In genomic region chr2:231926761-231927565, GRCh38 we compare ENCODE assay signal across 8 cellular contexts. TPM values are rescaled to one million over a fixed set of nuclear protein-coding genes. Genes with fewer than 3 reads are reported as not detected.
DNase-seq lines count a peak whose midpoint lies in the region; ATAC-seq, FAIRE-seq and TF ChIP-seq lines count a peak whose summit lies in the region.

No MANE protein-coding gene starts in this region.

- ATAC-seq in GM19452 (IDR thresholded peaks at IDR 0.05; ENCODE audit: unreplicated experiment): no peak

- DNase-seq in NCI-H345 (lab: John Stamatoyannopoulos, UW) (peak; percentile 56), NCI-H345 treated with DMSO at 0.1 percent for 48 hours (lab: John Stamatoyannopoulos, UW; ENCODE audit: unreplicated experiment) (no peak), NCI-H510A (lab: John Stamatoyannopoulos, UW) (peak; percentile 69), bronchial epithelial cell (ENCODE audit: low read depth) (peak; percentile 26), medulla oblongata (ENCODE audit: extremely low spot score) (peak; percentile 45), DMS153 treated with DMSO at 0.1 percent for 48 hours (lab: John Stamatoyannopoulos, UW; ENCODE audit: unreplicated experiment) (no peak)

- H3K27me3 ChIP-seq in bronchial epithelial cell (ENCODE audit: control insufficient read depth, insufficient read depth, low read length) (peaks cover 33% of the 10 kb centered on the region), stomach smooth muscle (ENCODE audit: control insufficient read depth in 1 of 2, insufficient read depth in 2 of 2, low read length in 2 of 2) (peaks cover 55 to 58% of the 10 kb centered on the region in 2 donors)

- peaks cover 40% of the 10 kb centered on the region for H3K4me1 ChIP-seq in stomach smooth muscle (ENCODE audit: control insufficient read depth, insufficient read depth, low read length)

- peak overlapping the region; percentile 30 for H3K4me3 ChIP-seq in bronchial epithelial cell (ENCODE audit: low read depth, low read length)
- H3K4me3 ChIP-seq in stomach smooth muscle (ENCODE audit: low read length in 2 of 2): peak overlapping the region; percentile 59 to 74

- no peaks in the 10 kb centered on the region for H3K9me3 ChIP-seq in stomach smooth muscle (ENCODE audit: control insufficient read depth in 2 of 2, low read length in 2 of 2)

- TF ChIP-seq CTCF in bronchial epithelial cell (IDR thresholded peaks at IDR 0.05; ENCODE audit: insufficient read depth, low read length, severe bottlenecking): no peak

- FAIRE-seq in bronchial epithelial cell (lab: Jason Lieb, UNC): no peak

- no peak overlapping the region for H3K9ac ChIP-seq in stomach smooth muscle (ENCODE audit: low read length in 2 of 2)

- no peak overlapping the region for H3K27ac ChIP-seq in stomach smooth muscle (ENCODE audit: low read length)

- H3K36me3 ChIP-seq in bronchial epithelial cell (ENCODE audit: control insufficient read depth, insufficient read depth, low read length) (no peaks in the 10 kb centered on the region), stomach smooth muscle (ENCODE audit: control insufficient read depth in 2 of 2, insufficient read depth in 2 of 2, low read length in 2 of 2) (no peaks in the 10 kb centered on the region)

RNA-seq across cellular contexts. Expression of gene NPPC, which starts 0.8 kb away (rescaled TPM):
- not detected in 2 replicates for total RNA-seq in bronchial epithelial cell

RNA-seq across cellular contexts. Expression of gene DIS3L2, which starts 34.5 kb away (rescaled TPM):
- total RNA-seq in bronchial epithelial cell: 11.8 and 19.7 TPM in 2 replicates

Comparison
In these comparisons a context has a peak if more than half of its experiments do, and no peak if none do; other contexts are left out.
1. DNase-seq: peak in NCI-H345 (single experiment), NCI-H510A (single experiment), bronchial epithelial cell (single experiment) and medulla oblongata (single experiment); none in NCI-H345 treated with DMSO at 0.1 percent for 48 hours (single experiment) and DMS153 treated with DMSO at 0.1 percent for 48 hours (single experiment).